Comparison of ENCODE assay signal across 8 cellular contexts in the genomic region with DNA sequence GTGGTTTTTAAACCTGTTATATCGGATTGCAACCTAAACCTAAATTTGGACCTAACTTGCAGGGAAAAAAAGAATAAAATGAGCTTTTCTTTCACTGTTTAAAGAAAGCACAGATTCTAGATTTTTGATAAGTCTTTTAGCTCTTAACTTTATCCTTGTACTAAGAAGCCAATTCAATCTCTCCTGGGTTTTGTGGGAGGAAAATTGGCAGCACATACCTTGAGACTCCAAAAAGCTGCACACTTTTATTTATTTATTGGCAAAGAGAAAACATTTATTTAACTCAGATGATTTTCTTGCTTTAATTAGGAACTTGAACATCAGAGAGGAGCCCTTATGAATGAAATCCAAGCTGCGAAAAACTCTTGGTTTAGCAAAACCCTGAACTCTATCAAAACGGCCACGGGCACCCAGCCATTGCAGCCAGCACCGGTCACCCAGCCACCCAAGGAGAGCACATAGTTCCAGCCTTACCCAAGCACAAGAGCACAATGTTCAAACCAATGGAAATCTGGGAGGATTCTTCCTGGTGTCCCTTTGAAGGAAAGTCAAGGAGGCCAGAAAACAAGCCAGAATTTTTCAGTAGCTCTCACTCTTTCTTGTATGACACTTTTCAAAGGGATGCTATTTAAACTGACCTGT. TPM values are rescaled to one million over a fixed set of nuclear protein-coding genes. Genes with fewer than 3 reads are reported as not detected.
DNase-seq lines count a peak whose midpoint lies in the region; ATAC-seq and TF ChIP-seq lines count a peak whose summit lies in the region.
"Had no signal": no experiment of that assay in that cellular context is flagged by ENCODE, and none has a peak within 500 bp of the region (broad histone marks: within the 10 kb centered on the region; RNA-seq: fewer than 3 reads in every experiment).

No MANE protein-coding gene starts in this region.

- dilution Hi-C loops in IMR-90 (cut with HindIII; ENCODE audit: low sequenced_read_pairs, unreplicated experiment) = no loop called here

- H3K27ac Mint-ChIP-seq in activated CD4-positive, alpha-beta memory T cell treated with anti-CD3 and anti-CD28 coated beads, Interleukin-2, amount 10 ng/mL, durations not matched to agents 7 days and 5 days = peak overlapping the region; percentile 73
- peak overlapping the region; percentile 81 for H3K27ac Mint-ChIP-seq in stimulated activated naive B cell treated with anti-CD40 and anti-IgM and Interleukin-4, amounts not matched to agents 10 μg/mL and 1 μg/mL and 100 μg/mL, for 72 hours
- H3K27ac Mint-ChIP-seq in endothelial cell (ENCODE audit: unreplicated experiment) = no peak overlapping the region

- ATAC-seq in IMR-90 (ENCODE audit: low read depth) (no peak), GM19395 (IDR thresholded peaks at IDR 0.05; ENCODE audit: unreplicated experiment) (no peak)
- ATAC-seq in stimulated activated naive B cell treated with anti-CD40 and anti-IgM and Interleukin-4, amounts not matched to agents 10 μg/mL and 1 μg/mL and 100 μg/mL, for 72 hours (replicated peaks) = no peak

- no peak overlapping the region for H2AK9ac ChIP-seq in IMR-90 (replicated peaks; ENCODE audit: low read depth, low read length, poor library complexity)

- H2BK120ac ChIP-seq in IMR-90 (ENCODE audit: low read depth, low read length) = no peak overlapping the region

- H4K20me1 ChIP-seq in IMR-90 (ENCODE audit: insufficient read depth, low read length) = no peaks in the 10 kb centered on the region

- H3K9me3 ChIP-seq in IMR-90 (ENCODE audit: control insufficient read depth, insufficient read depth, low read length) (no peaks in the 10 kb centered on the region), right atrium auricular region (no peaks in the 10 kb centered on the region)

- H3K4me2 ChIP-seq in IMR-90 (ENCODE audit: low read depth, low read length) = no peak overlapping the region

- H3K27me3 Mint-ChIP-seq in activated CD4-positive, alpha-beta memory T cell treated with anti-CD3 and anti-CD28 coated beads, Interleukin-2, amount 10 ng/mL, durations not matched to agents 7 days and 5 days = no peaks in the 10 kb centered on the region
- no peaks in the 10 kb centered on the region for H3K27me3 Mint-ChIP-seq in stimulated activated naive B cell treated with anti-CD40 and anti-IgM and Interleukin-4, amounts not matched to agents 10 μg/mL and 1 μg/mL and 100 μg/mL, for 72 hours
- peaks cover 3% of the 10 kb centered on the region for H3K27me3 Mint-ChIP-seq in endothelial cell (ENCODE audit: unreplicated experiment)

- POLR2A ChIA-PET in IMR-90 (lab: Charles Lee; ENCODE audit: unreplicated experiment) = no interaction called here
- POLR2A ChIA-PET in activated CD4-positive, alpha-beta memory T cell treated with anti-CD3 and anti-CD28 coated beads, Interleukin-2, amount 10 ng/mL, durations not matched to agents 7 days and 5 days (lab: Charles Lee) = interaction anchor here (1.2 to 3.6 kb wide), 5 partner anchors 10 to 190 kb away, joined by 3 to 37 read pairs (median 4); partner anchors contain the start of gene CACYBP

- BruUV-seq in IMR-90 (replicated peaks; lab: Mats Ljungman, UMichigan) = no TSS peak

- peak overlapping the region; percentile 13; the same call in 1 of the 2 replicates for H3K9ac ChIP-seq in IMR-90 (ENCODE audit: low read depth, low read length)

- no peak overlapping the region for H3K4ac ChIP-seq in IMR-90 (ENCODE audit: low read depth, low read length)

- H3K36me3 ChIP-seq in IMR-90 (ENCODE audit: control insufficient read depth, insufficient read depth, low read length) (no peaks in the 10 kb centered on the region), right atrium auricular region (peaks cover 6% of the 10 kb centered on the region)

- peak overlapping the region; percentile 4 for H2AFZ ChIP-seq in IMR-90 (replicated peaks; ENCODE audit: low read length, poor library complexity)

- H3K27me3 ChIP-seq in IMR-90 (ENCODE audit: control insufficient read depth, insufficient read depth, low read length) (no peaks in the 10 kb centered on the region), right atrium auricular region (no peaks in the 10 kb centered on the region)

- CTCF ChIA-PET in IMR-90 (lab: Yijun Ruan, JAX) = interaction anchor here (1.2 kb wide), 1 partner anchor 157 kb away, joined by 3 read pairs; no protein-coding TSS in a partner anchor
- CTCF ChIA-PET in activated CD4-positive, alpha-beta memory T cell treated with anti-CD3 and anti-CD28 coated beads, Interleukin-2, amount 10 ng/mL, durations not matched to agents 7 days and 5 days (lab: Charles Lee) = interaction anchor here (0.6 to 1.9 kb wide), 6 partner anchors 8 to 173 kb away, joined by 3 to 24 read pairs (median 4); partner anchors contain the start of gene CACYBP

- no peak for TF ChIP-seq RAD21 in IMR-90 (IDR thresholded peaks at IDR 0.05; ENCODE audit: low read length)

- no peak overlapping the region for H4K91ac ChIP-seq in IMR-90 (ENCODE audit: insufficient read depth, low read depth, low read length)

- H3K4me1 ChIP-seq in IMR-90 (ENCODE audit: control insufficient read depth, insufficient read depth, low read length) = no peaks in the 10 kb centered on the region
- H3K4me1 ChIP-seq in right atrium auricular region = peaks cover 0 to 14% of the 10 kb centered on the region in 2 donors

- TF ChIP-seq POLR2A in IMR-90 (IDR thresholded peaks at IDR 0.05; ENCODE audit: low read depth, low read length) = no peak

- H3K9me1 ChIP-seq in IMR-90 (ENCODE audit: insufficient read depth, low read length) = no peaks in the 10 kb centered on the region

- H3K56ac ChIP-seq in IMR-90 (ENCODE audit: extremely low read depth, insufficient read depth, low read length) = no peak overlapping the region

- no CpG with 5 or more reads among the region's 5 CpGs for WGBS in IMR-90 (ENCODE audit: extremely low coverage in 2 of 2, insufficient read length in 1 of 2), 2 experiments

- no peak overlapping the region for H2BK15ac ChIP-seq in IMR-90 (ENCODE audit: low read depth, low read length)

- no peak overlapping the region for H2AK5ac ChIP-seq in IMR-90 (ENCODE audit: low read depth, low read length)

- H4K5ac ChIP-seq in IMR-90 (ENCODE audit: low read depth, low read length) = no peak overlapping the region

- peaks cover 36% of the 10 kb centered on the region for H3K4me1 Mint-ChIP-seq in activated CD4-positive, alpha-beta memory T cell treated with anti-CD3 and anti-CD28 coated beads, Interleukin-2, amount 10 ng/mL, durations not matched to agents 7 days and 5 days
- H3K4me1 Mint-ChIP-seq in stimulated activated naive B cell treated with anti-CD40 and anti-IgM and Interleukin-4, amounts not matched to agents 10 μg/mL and 1 μg/mL and 100 μg/mL, for 72 hours = peaks cover 7 to 22% of the 10 kb centered on the region in 2 donors
- no peaks in the 10 kb centered on the region for H3K4me1 Mint-ChIP-seq in endothelial cell (ENCODE audit: unreplicated experiment)

- peak overlapping the region; percentile 6 to 41; a peak in 2 of 4 replicates for H4K8ac ChIP-seq in IMR-90 (ENCODE audit: low read depth in 2 of 2, low read length in 2 of 2)

- H3K18ac ChIP-seq in IMR-90 (ENCODE audit: low read depth, low read length) = no peak overlapping the region

- in situ Hi-C loops in IMR-90 (cut with MboI; ENCODE audit: low sequenced_read_pairs) = loop anchor here (5.0 to 25.0 kb wide), 2 partner anchors 217 to 727 kb away; no protein-coding TSS in a partner anchor

- H3K36me3 Mint-ChIP-seq in activated CD4-positive, alpha-beta memory T cell treated with anti-CD3 and anti-CD28 coated beads, Interleukin-2, amount 10 ng/mL, durations not matched to agents 7 days and 5 days (ENCODE audit: low read depth) = peaks cover 45% of the 10 kb centered on the region
- H3K36me3 Mint-ChIP-seq in stimulated activated naive B cell treated with anti-CD40 and anti-IgM and Interleukin-4, amounts not matched to agents 10 μg/mL and 1 μg/mL and 100 μg/mL, for 72 hours = peaks cover 21 to 24% of the 10 kb centered on the region in 2 donors
- H3K36me3 Mint-ChIP-seq in endothelial cell (ENCODE audit: low read depth, unreplicated experiment) = no peaks in the 10 kb centered on the region

- no peak overlapping the region for H3K14ac ChIP-seq in IMR-90 (replicated peaks; ENCODE audit: low read depth, low read length)

- TF ChIP-seq CTCF in IMR-90 (conservative IDR thresholded peaks at IDR 0.05; ENCODE audit: low read depth, low read length) = no peak
- no peak for TF ChIP-seq CTCF in right atrium auricular region (IDR thresholded peaks at IDR 0.05)
- no peak for TF ChIP-seq CTCF in endothelial cell (IDR thresholded peaks at IDR 0.05; ENCODE audit: unreplicated experiment)

- H2BK5ac ChIP-seq in IMR-90 (ENCODE audit: low read depth, low read length, poor library complexity, severe bottlenecking) = no peak overlapping the region

- H3K79me1 ChIP-seq in IMR-90 (ENCODE audit: low read depth in 1 of 2, low read length in 2 of 2) = no peaks in the 10 kb centered on the region

- no peak overlapping the region for H3K23ac ChIP-seq in IMR-90 (ENCODE audit: low read depth, low read length)

- H3K4me3 Mint-ChIP-seq in activated CD4-positive, alpha-beta memory T cell treated with anti-CD3 and anti-CD28 coated beads, Interleukin-2, amount 10 ng/mL, durations not matched to agents 7 days and 5 days = peak overlapping the region; percentile 58
- peak overlapping the region; percentile 61 to 62 for H3K4me3 Mint-ChIP-seq in stimulated activated naive B cell treated with anti-CD40 and anti-IgM and Interleukin-4, amounts not matched to agents 10 μg/mL and 1 μg/mL and 100 μg/mL, for 72 hours
- no peak overlapping the region for H3K4me3 Mint-ChIP-seq in endothelial cell (ENCODE audit: unreplicated experiment)

- no peaks in the 10 kb centered on the region for H3K9me3 Mint-ChIP-seq in activated CD4-positive, alpha-beta memory T cell treated with anti-CD3 and anti-CD28 coated beads, Interleukin-2, amount 10 ng/mL, durations not matched to agents 7 days and 5 days
- H3K9me3 Mint-ChIP-seq in stimulated activated naive B cell treated with anti-CD40 and anti-IgM and Interleukin-4, amounts not matched to agents 10 μg/mL and 1 μg/mL and 100 μg/mL, for 72 hours = no peaks in the 10 kb centered on the region
- H3K9me3 Mint-ChIP-seq in endothelial cell (ENCODE audit: unreplicated experiment) = no peaks in the 10 kb centered on the region

- 0 out of 2 replicates have a peak overlapping the region, but pooled peaks have one; percentile 3 for H2BK20ac ChIP-seq in IMR-90 (ENCODE audit: low read depth, low read length)

- DNase-seq in IMR-90 (no peak), right atrium auricular region (ENCODE audit: low spot score) (no peak), SIG-M5 treated with dmso at 0.1 percent for 504 hours (lab: John Stamatoyannopoulos, UW; ENCODE audit: unreplicated experiment) (no peak), endothelial cell (ENCODE audit: low spot score) (no peak)
- DNase-seq in activated CD4-positive, alpha-beta memory T cell treated with anti-CD3 and anti-CD28 coated beads, Interleukin-2, amount 10 ng/mL, durations not matched to agents 7 days and 5 days = no peak
- no peak for DNase-seq in stimulated activated naive B cell treated with anti-CD40 and anti-IgM and Interleukin-4, amounts not matched to agents 10 μg/mL and 1 μg/mL and 100 μg/mL, for 72 hours
- DNase-seq: activated CD4-positive, CD25-positive, alpha-beta regulatory T cell had no signal

- H3K4me3 ChIP-seq in IMR-90 (ENCODE audit: insufficient read depth, low read depth, low read length) = no peak overlapping the region
- no peak overlapping the region for H3K4me3 ChIP-seq in right atrium auricular region

- intact Hi-C loops in IMR-90 (cut with micrococcal nuclease) = loop anchor here (10.0 kb wide), 1 partner anchor 725 kb away; no protein-coding TSS in a partner anchor

- H3K27ac ChIP-seq in IMR-90 (ENCODE audit: insufficient read depth, low read length) (no peak overlapping the region), right atrium auricular region (peak overlapping the region; percentile 59 to 74)

RNA-seq across cellular contexts. Expression of gene CACYBP, which starts 10.1 kb away (rescaled TPM):
- total RNA-seq in IMR-90 (2012; rRNA removed) (61.8 and 159 TPM in 2 replicates), right atrium auricular region (10 to 100 TPM; 40.5 to 59.7 TPM), endothelial cell (ENCODE audit: unreplicated experiment) (95.0 TPM)
- 53.1 and 62.8 TPM in 2 replicates for polyA plus RNA-seq in IMR-90 (2012; rRNA removed)
- 31.4 and 56.6 TPM in 2 replicates for polyA plus RNA-seq in IMR-90 (2012; cell fraction: cytosol; rRNA removed)
- 7.1 and 14.7 TPM in 2 replicates for polyA plus RNA-seq in IMR-90 (2012; cell fraction: nucleus; rRNA removed; ENCODE audit: low replicate concordance)
- 100 to 1,000 TPM; 234 to 254 TPM for total RNA-seq in activated CD4-positive, alpha-beta memory T cell treated with anti-CD3 and anti-CD28 coated beads, Interleukin-2, amount 10 ng/mL, durations not matched to agents 7 days and 5 days

RNA-seq across cellular contexts. Expression of gene MRPS14, which starts 33.6 kb away (rescaled TPM):
- total RNA-seq in IMR-90 (2012; rRNA removed) (22.0 and 24.4 TPM in 2 replicates), right atrium auricular region (10 to 100 TPM; 14.8 to 16.7 TPM), endothelial cell (ENCODE audit: unreplicated experiment) (41.5 TPM)
- polyA plus RNA-seq in IMR-90 (2012; rRNA removed) = 21.2 and 23.1 TPM in 2 replicates
- polyA plus RNA-seq in IMR-90 (2012; cell fraction: cytosol; rRNA removed) = 7.8 and 17.5 TPM in 2 replicates
- 4.2 and 19.6 TPM in 2 replicates for polyA plus RNA-seq in IMR-90 (2012; cell fraction: nucleus; rRNA removed; ENCODE audit: low replicate concordance)
- total RNA-seq in activated CD4-positive, alpha-beta memory T cell treated with anti-CD3 and anti-CD28 coated beads, Interleukin-2, amount 10 ng/mL, durations not matched to agents 7 days and 5 days = 10 to 100 TPM; 34.1 TPM
